Comparison of ENCODE assay signal across 9 cellular contexts in the genomic region with DNA sequence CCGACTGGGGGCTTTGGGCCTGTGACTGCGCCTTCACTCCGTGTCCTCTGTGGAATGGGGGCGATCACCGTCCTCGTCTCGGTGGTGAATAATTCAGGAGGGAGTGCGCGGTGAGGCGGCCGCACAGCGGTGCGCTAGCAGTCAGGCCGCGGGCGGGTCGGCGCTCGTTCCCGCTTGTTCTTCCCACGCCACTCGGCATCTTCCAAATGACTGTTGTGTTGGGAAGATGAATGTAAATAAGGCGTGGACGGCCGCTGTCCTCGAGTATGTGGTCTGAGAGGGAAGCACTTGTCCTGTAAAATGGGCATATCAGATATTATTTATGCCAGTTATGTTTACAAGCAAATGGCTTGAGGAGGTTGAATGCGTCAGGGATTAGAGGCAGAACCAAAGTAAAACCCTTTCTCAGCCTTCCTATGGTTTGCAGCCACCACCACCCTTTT. TPM values are rescaled to one million over a fixed set of nuclear protein-coding genes. Genes with fewer than 3 reads are reported as not detected.
DNase-seq lines count a peak whose midpoint lies in the region; ATAC-seq, FAIRE-seq and TF ChIP-seq lines count a peak whose summit lies in the region.
"Had no signal": no experiment of that assay in that cellular context is flagged by ENCODE, and none has a peak within 500 bp of the region (broad histone marks: within the 10 kb centered on the region; RNA-seq: fewer than 3 reads in every experiment).

No MANE protein-coding gene starts in this region.

- TF ChIP-seq CTCF in brain microvascular endothelial cell (IDR thresholded peaks at IDR 0.05; ENCODE audit: low read depth, low read length, missing control alignments) (peak; percentile 9), HepG2 (CRISPR knock-in tag; IDR thresholded peaks at IDR 0.05) (no peak), thyroid gland (IDR thresholded peaks at IDR 0.05) (no peak)

- no peak for TF ChIP-seq EP300 in HepG2 (IDR thresholded peaks at IDR 0.05; ENCODE audit: low read depth in 2 of 2, low read length in 2 of 2)
- TF ChIP-seq EP300 in HepG2 (CRISPR knock-in tag; IDR thresholded peaks at IDR 0.05; ENCODE audit: borderline replicate concordance): no peak

- H3K27me3 ChIP-seq in brain microvascular endothelial cell (replicated peaks) (no peaks in the 10 kb centered on the region), HepG2 (ENCODE audit: control insufficient read depth in 1 of 2, insufficient read depth in 2 of 2, low read length in 2 of 2) (no peaks in the 10 kb centered on the region; a peak in 1 of 5 replicates), thyroid gland (no peaks in the 10 kb centered on the region)

- H3K79me2 ChIP-seq in HepG2 (ENCODE audit: insufficient read depth, low read length): peaks cover 33% of the 10 kb centered on the region

- H3K4me2 ChIP-seq in HepG2 (ENCODE audit: low read depth, low read length): peak overlapping the region; percentile 92

- DNase-seq in DMS53 (lab: John Stamatoyannopoulos, UW) (peak; percentile 91), brain microvascular endothelial cell (no peak), HepG2 (ENCODE audit: low spot score) (no peak), thyroid gland (no peak), OCI-M1 (lab: John Stamatoyannopoulos, UW) (no peak), NCI-H524 treated with DMSO at 0.1 percent for 48 hours (lab: John Stamatoyannopoulos, UW) (no peak)

- FAIRE-seq in HepG2 (lab: Jason Lieb, UNC): no peak

- no peaks in the 10 kb centered on the region for H4K20me1 ChIP-seq in HepG2 (ENCODE audit: insufficient read depth, low read length)

- TF ChIP-seq RAD21 in HepG2 (CRISPR knock-in tag; IDR thresholded peaks at IDR 0.05): no peak; the same call in 1 of the 2 replicates

- POLR2A ChIA-PET in HepG2 (lab: Yijun Ruan, JAX): interaction anchor here (1.2 to 3.5 kb wide), 5 partner anchors 12 to 57 kb away, joined by 3 to 36 read pairs (median 8); partner anchors contain the start of gene KDSR

- 6% methylated on average over 15 of the region's 27 CpGs for WGBS in HepG2 (ENCODE audit: low lambda C conversion rate)
- 3 to 4% methylated on average over 24 to 27 of the region's 27 CpGs for WGBS in thyroid gland, 2 donors

- intact Hi-C loops in HepG2 (cut with micrococcal nuclease; ENCODE audit: unreplicated experiment) (loop anchor here (1.0 to 2.0 kb wide), 2 partner anchors 56 to 102 kb away; partner anchors contain the start of gene KDSR), thyroid gland (cut with DNase I) (loop anchor here (5.0 kb wide), 1 partner anchor 56 kb away; the partner anchor contains the start of gene KDSR)

- H3K27ac ChIP-seq in brain microvascular endothelial cell: peak overlapping the region; percentile 96
- H3K27ac ChIP-seq in HepG2 (ENCODE audit: extremely low read length, insufficient read depth, low read length): peak overlapping the region; percentile 88
- peak overlapping the region; percentile 92 to 96 (median 92) for H3K27ac ChIP-seq in thyroid gland

- peak overlapping the region; percentile 87 for H3K9ac ChIP-seq in HepG2 (ENCODE audit: insufficient read depth, low read depth, low read length)

- peak in 1 of 2 experiments; percentile 3; a peak in 1 of 4 replicates for TF ChIP-seq POLR2A in HepG2 (IDR thresholded peaks at IDR 0.05; ENCODE audit: insufficient read depth in 1 of 2, low read depth in 2 of 2, low read length in 2 of 2)
- TF ChIP-seq POLR2A in thyroid gland (IDR thresholded peaks at IDR 0.05): no peak

- TSS peak; percentile 95 for BruUV-seq in HepG2 (replicated peaks; lab: Mats Ljungman, UMichigan)

- H3K36me3 ChIP-seq in brain microvascular endothelial cell (replicated peaks) (peaks cover 7% of the 10 kb centered on the region), HepG2 (replicated peaks in 1 of 2; ENCODE audit: control insufficient read depth in 1 of 2, insufficient read depth in 2 of 2, low read length in 2 of 2) (peaks cover 0 to 6% of the 10 kb centered on the region in 2 experiments; a peak in 2 of 5 replicates), thyroid gland (no peaks in the 10 kb centered on the region)

- H3K9me3 ChIP-seq in HepG2 (ENCODE audit: low read length) (no peaks in the 10 kb centered on the region), thyroid gland (no peaks in the 10 kb centered on the region)

- H3K4me1 ChIP-seq in HepG2 (ENCODE audit: insufficient read depth, low read length): peaks cover 29% of the 10 kb centered on the region
- H3K4me1 ChIP-seq in thyroid gland: peaks cover 7 to 17% of the 10 kb centered on the region in 2 donors

- H3K4me3 ChIP-seq in brain microvascular endothelial cell (ENCODE audit: low read depth, low read length): peak overlapping the region; percentile 94
- H3K4me3 ChIP-seq in HepG2 (replicated peaks in 1 of 3; ENCODE audit: insufficient read depth in 1 of 3, low read depth in 2 of 3, low read length in 3 of 3): peak overlapping the region; percentile 56 to 90 (median 77)
- H3K4me3 ChIP-seq in thyroid gland (replicated peaks in 1 of 3): peak overlapping the region; percentile 78 to 97 (median 90)

- CTCF ChIA-PET in HepG2 (lab: Yijun Ruan, JAX; ENCODE audit: low intra/inter-chr PET ratio, low total read pairs): no interaction called here

- peak overlapping the region; percentile 66 for H2AFZ ChIP-seq in HepG2 (ENCODE audit: low read length)

- in situ Hi-C loops in brain microvascular endothelial cell (cut with HindIII; ENCODE audit: low pct_ligation_motif_present, low sequenced_read_pairs): no loop called here
- in situ Hi-C loops in HepG2 (cut with HindIII; ENCODE audit: extremely low pct_ligation_motif_present, low pct_unique_long_range_greater_than_20kb): no loop called here

- peak; percentile 24 for ATAC-seq in GM21367 (IDR thresholded peaks at IDR 0.05; ENCODE audit: unreplicated experiment)
- peak; percentile 16 for ATAC-seq in HG03575 (IDR thresholded peaks at IDR 0.05; ENCODE audit: extremely low read depth, insufficient number of reproducible peaks, low FRiP score, unreplicated experiment)
- peak; percentile 70 for ATAC-seq in HepG2

RNA-seq across cellular contexts. Expression of gene VPS4B, which starts 0.6 kb away (rescaled TPM):
- 25.9 and 38.3 TPM in 2 replicates for total RNA-seq in HepG2 (2016; rRNA removed; fragmentation: Illumina TruSeq; extraction: Trizol)
- 2.2 TPM in 2 replicates for total RNA-seq in HepG2 (2016; cell fraction: cytosol; rRNA removed; fragmentation: Illumina TruSeq; extraction: Trizol; ENCODE audit: low read depth)
- total RNA-seq in HepG2 (2016; cell fraction: insoluble cytoplasmic fraction; rRNA removed; fragmentation: Illumina TruSeq; extraction: Trizol): 28.6 and 39.0 TPM in 2 replicates
- 7.0 and 9.1 TPM in 2 replicates for total RNA-seq in HepG2 (2016; cell fraction: membrane; rRNA removed; fragmentation: Illumina TruSeq; extraction: Trizol)
- total RNA-seq in HepG2 (2016; cell fraction: nucleus; rRNA removed; fragmentation: Illumina TruSeq; extraction: Trizol): 17.0 and 25.2 TPM in 2 replicates
- polyA plus RNA-seq in HepG2 (2011; rRNA removed): 11.7 and 12.8 TPM in 2 replicates
- 7.0 and 9.7 TPM in 2 replicates for polyA plus RNA-seq in HepG2 (2011; cell fraction: cytosol; rRNA removed)
- 3.3 and 4.4 TPM in 2 replicates for polyA plus RNA-seq in HepG2 (2011; cell fraction: nucleus; rRNA removed)
- polyA plus RNA-seq in HepG2 (2012): 20.2 and 20.4 TPM in 2 replicates
- 0.92 and 1.0 TPM in 2 replicates for polyA plus RNA-seq in HepG2 (2016; cell fraction: cytosol; fragmentation: Illumina TruSeq; extraction: Trizol; ENCODE audit: low read depth)
- 29.8 and 30.0 TPM in 2 replicates for polyA plus RNA-seq in HepG2 (2016; cell fraction: insoluble cytoplasmic fraction; fragmentation: Illumina TruSeq; extraction: Trizol; ENCODE audit: low read depth)
- polyA plus RNA-seq in HepG2 (2016; cell fraction: membrane; fragmentation: Illumina TruSeq; extraction: Trizol; ENCODE audit: low read depth): 3.6 and 3.7 TPM in 2 replicates
- polyA plus RNA-seq in HepG2 (2016; cell fraction: nucleus; fragmentation: Illumina TruSeq; extraction: Trizol; ENCODE audit: insufficient read depth, low read depth): 15.7 and 17.2 TPM in 2 replicates
- polyA minus RNA-seq in HepG2 (2011; rRNA and poly(A)+ RNA removed; ENCODE audit: low replicate concordance): 30.2 and 30.7 TPM in 2 replicates
- 12.1 and 16.9 TPM in 2 replicates for polyA minus RNA-seq in HepG2 (2011; cell fraction: cytosol; rRNA and poly(A)+ RNA removed)
- polyA minus RNA-seq in HepG2 (2011; cell fraction: nucleus; rRNA and poly(A)+ RNA removed): 27.9 and 33.8 TPM in 2 replicates
- total RNA-seq in thyroid gland: 10 to 100 TPM; 36.0 to 50.5 (median 40.9) TPM

RNA-seq across cellular contexts. Expression of gene SERPINB5, which starts 53.9 kb away (rescaled TPM):
- not detected in 2 replicates for total RNA-seq in HepG2 (2016; rRNA removed; fragmentation: Illumina TruSeq; extraction: Trizol)
- not detected in 2 replicates for total RNA-seq in HepG2 (2016; cell fraction: cytosol; rRNA removed; fragmentation: Illumina TruSeq; extraction: Trizol; ENCODE audit: low read depth)
- total RNA-seq in HepG2 (2016; cell fraction: insoluble cytoplasmic fraction; rRNA removed; fragmentation: Illumina TruSeq; extraction: Trizol): not detected in 2 replicates
- total RNA-seq in HepG2 (2016; cell fraction: membrane; rRNA removed; fragmentation: Illumina TruSeq; extraction: Trizol): not detected in 2 replicates
- not detected in 2 replicates for total RNA-seq in HepG2 (2016; cell fraction: nucleus; rRNA removed; fragmentation: Illumina TruSeq; extraction: Trizol)
- not detected in 2 replicates for polyA plus RNA-seq in HepG2 (2011; rRNA removed)
- not detected in 2 replicates for polyA plus RNA-seq in HepG2 (2011; cell fraction: cytosol; rRNA removed)
- not detected in 2 replicates for polyA plus RNA-seq in HepG2 (2011; cell fraction: nucleus; rRNA removed)
- polyA plus RNA-seq in HepG2 (2012): not detected in 2 replicates
- polyA plus RNA-seq in HepG2 (2016; cell fraction: cytosol; fragmentation: Illumina TruSeq; extraction: Trizol; ENCODE audit: low read depth): not detected in 2 replicates
- polyA plus RNA-seq in HepG2 (2016; cell fraction: insoluble cytoplasmic fraction; fragmentation: Illumina TruSeq; extraction: Trizol; ENCODE audit: low read depth): not detected in 2 replicates
- not detected in 2 replicates for polyA plus RNA-seq in HepG2 (2016; cell fraction: membrane; fragmentation: Illumina TruSeq; extraction: Trizol; ENCODE audit: low read depth)
- polyA plus RNA-seq in HepG2 (2016; cell fraction: nucleus; fragmentation: Illumina TruSeq; extraction: Trizol; ENCODE audit: insufficient read depth, low read depth): not detected in 2 replicates
- polyA minus RNA-seq in HepG2 (2011; rRNA and poly(A)+ RNA removed; ENCODE audit: low replicate concordance): 133 TPM in 1 of 2 replicates, not detected in the other
- not detected in 2 replicates for polyA minus RNA-seq in HepG2 (2011; cell fraction: cytosol; rRNA and poly(A)+ RNA removed)
- not detected in 2 replicates for polyA minus RNA-seq in HepG2 (2011; cell fraction: nucleus; rRNA and poly(A)+ RNA removed)
- not detected for total RNA-seq in thyroid gland
- total RNA-seq: T-helper 2 cell treated with Interferon-gamma antibody and Interleukin-4, amounts not matched to agents 100 ng/mL and 5 ng/mL, for 36 hours had no signal

RNA-seq across cellular contexts. Expression of gene KDSR, which starts 55.9 kb away (rescaled TPM):
- 8.2 and 10.4 TPM in 2 replicates for total RNA-seq in HepG2 (2016; rRNA removed; fragmentation: Illumina TruSeq; extraction: Trizol)
- total RNA-seq in HepG2 (2016; cell fraction: cytosol; rRNA removed; fragmentation: Illumina TruSeq; extraction: Trizol; ENCODE audit: low read depth): 7.1 and 9.1 TPM in 2 replicates
- 6.9 and 13.0 TPM in 2 replicates for total RNA-seq in HepG2 (2016; cell fraction: insoluble cytoplasmic fraction; rRNA removed; fragmentation: Illumina TruSeq; extraction: Trizol)
- total RNA-seq in HepG2 (2016; cell fraction: membrane; rRNA removed; fragmentation: Illumina TruSeq; extraction: Trizol): 13.6 and 14.7 TPM in 2 replicates
- total RNA-seq in HepG2 (2016; cell fraction: nucleus; rRNA removed; fragmentation: Illumina TruSeq; extraction: Trizol): 14.2 and 17.9 TPM in 2 replicates
- polyA plus RNA-seq in HepG2 (2011; rRNA removed): 20.9 and 25.7 TPM in 2 replicates
- polyA plus RNA-seq in HepG2 (2011; cell fraction: cytosol; rRNA removed): 11.8 and 16.5 TPM in 2 replicates
- polyA plus RNA-seq in HepG2 (2011; cell fraction: nucleus; rRNA removed): 16.8 and 19.6 TPM in 2 replicates
- 20.1 and 21.7 TPM in 2 replicates for polyA plus RNA-seq in HepG2 (2012)
- polyA plus RNA-seq in HepG2 (2016; cell fraction: cytosol; fragmentation: Illumina TruSeq; extraction: Trizol; ENCODE audit: low read depth): 5.0 and 5.8 TPM in 2 replicates
- 7.7 and 9.5 TPM in 2 replicates for polyA plus RNA-seq in HepG2 (2016; cell fraction: insoluble cytoplasmic fraction; fragmentation: Illumina TruSeq; extraction: Trizol; ENCODE audit: low read depth)
- 9.8 and 10.3 TPM in 2 replicates for polyA plus RNA-seq in HepG2 (2016; cell fraction: membrane; fragmentation: Illumina TruSeq; extraction: Trizol; ENCODE audit: low read depth)
- 21.4 and 23.5 TPM in 2 replicates for polyA plus RNA-seq in HepG2 (2016; cell fraction: nucleus; fragmentation: Illumina TruSeq; extraction: Trizol; ENCODE audit: insufficient read depth, low read depth)
- 39.0 and 91.7 TPM in 2 replicates for polyA minus RNA-seq in HepG2 (2011; rRNA and poly(A)+ RNA removed; ENCODE audit: low replicate concordance)
- polyA minus RNA-seq in HepG2 (2011; cell fraction: cytosol; rRNA and poly(A)+ RNA removed): 16.5 and 24.3 TPM in 2 replicates
- polyA minus RNA-seq in HepG2 (2011; cell fraction: nucleus; rRNA and poly(A)+ RNA removed): 70.9 and 73.0 TPM in 2 replicates
- total RNA-seq in thyroid gland: 10 to 100 TPM; 30.7 to 85.7 (median 46.8) TPM

Comparison
In these comparisons a context has a peak if more than half of its experiments do, and no peak if none do; other contexts are left out.
1. ATAC-seq: peak in every context shown above with its lines; median percentile 70 in HepG2; 24 in GM21367; 16 in HG03575.